In the genomic region with DNA sequence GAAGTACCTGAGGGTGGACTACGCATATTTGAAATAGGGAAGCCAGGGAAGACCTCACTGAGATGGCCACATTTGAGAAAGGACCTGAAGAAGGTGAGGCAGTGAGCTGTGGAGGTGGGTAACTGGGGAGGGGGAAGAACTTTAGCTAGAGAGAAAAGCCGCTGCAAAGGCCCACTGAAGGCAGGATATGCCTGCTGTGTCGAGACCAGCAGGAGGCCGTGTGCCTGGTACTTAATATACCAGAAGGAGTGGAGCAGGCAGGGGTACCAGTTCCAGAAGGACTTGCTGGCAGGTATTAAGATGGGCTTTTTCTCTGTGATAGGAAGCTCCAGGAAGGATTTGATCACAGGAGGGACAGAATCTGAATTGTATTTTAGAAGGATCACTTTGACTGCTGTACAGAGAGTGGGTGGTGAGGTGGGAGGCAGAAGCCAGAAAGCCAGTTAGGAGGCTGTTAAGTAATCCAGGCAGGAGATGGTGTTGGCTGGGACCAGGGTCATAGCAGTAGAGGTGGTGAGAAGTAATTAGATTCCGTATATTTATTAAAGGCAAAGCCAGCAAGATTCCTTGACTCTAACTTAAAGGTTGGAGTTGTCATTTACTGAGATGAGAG, we compare ENCODE assay signal across 23 cellular contexts. TPM values are rescaled to one million over a fixed set of nuclear protein-coding genes. Genes with fewer than 3 reads are reported as not detected.
A peak's percentile ranks its signal among the peaks of the same experiment; 100 is the strongest.
DNase-seq lines count a peak whose midpoint lies in the region; ATAC-seq and TF ChIP-seq lines count a peak whose summit lies in the region.
"Had no signal": no experiment of that assay in that cellular context is flagged by ENCODE, and none has a peak within 500 bp of the region (broad histone marks: within the 10 kb centered on the region; RNA-seq: fewer than 3 reads in every experiment).

No MANE protein-coding gene starts in this region.

- H3K9me3 ChIP-seq in IMR-90 (ENCODE audit: control insufficient read depth, insufficient read depth, low read length) (no peaks in the 10 kb centered on the region), smooth muscle cell (replicated peaks; ENCODE audit: low read depth) (no peaks in the 10 kb centered on the region)
- H3K9me3 ChIP-seq: A549, upper lobe of right lung had no signal

- H2BK120ac ChIP-seq in IMR-90 (ENCODE audit: low read depth, low read length): no peak overlapping the region

- no peak for TF ChIP-seq RAD21 in IMR-90 (IDR thresholded peaks at IDR 0.05; ENCODE audit: low read length)

- peaks cover 51% of the 10 kb centered on the region for H3K4me1 Mint-ChIP-seq in activated naive CD4-positive, alpha-beta T cell treated with anti-CD3 and anti-CD28 coated beads, Interleukin-2, amount 50 U/mL, for 24 hours
- peaks cover 16% of the 10 kb centered on the region for H3K4me1 Mint-ChIP-seq in activated naive CD4-positive, alpha-beta T cell treated with anti-CD3 and anti-CD28 coated beads for 36 hours (ENCODE audit: low read depth)
- peaks cover 59% of the 10 kb centered on the region for H3K4me1 Mint-ChIP-seq in Calu3 (ENCODE audit: low read depth, unreplicated experiment)

- dilution Hi-C loops in IMR-90 (cut with HindIII; ENCODE audit: low sequenced_read_pairs, unreplicated experiment): no loop called here

- no peak overlapping the region for H2BK20ac ChIP-seq in IMR-90 (ENCODE audit: low read depth, low read length)

- ATAC-seq in IMR-90 (ENCODE audit: low read depth): no peak
- ATAC-seq in HG03175 (IDR thresholded peaks at IDR 0.05; ENCODE audit: unreplicated experiment): no peak
- ATAC-seq in GM19324 (IDR thresholded peaks at IDR 0.05; ENCODE audit: low FRiP score, unreplicated experiment): no peak
- ATAC-seq: A549, left colon, Panc1, upper lobe of right lung had no signal

- no TSS peak for BruUV-seq in IMR-90 (replicated peaks; lab: Mats Ljungman, UMichigan)
- no TSS peak for BruUV-seq in Calu3 (replicated peaks; lab: Mats Ljungman, UMichigan)

- H3K9me1 ChIP-seq in IMR-90 (ENCODE audit: insufficient read depth, low read length): peaks cover 39% of the 10 kb centered on the region

- TF ChIP-seq POLR2A in IMR-90 (IDR thresholded peaks at IDR 0.05; ENCODE audit: low read depth, low read length): no peak

- peak overlapping the region; percentile 63 for H3K27ac Mint-ChIP-seq in activated naive CD4-positive, alpha-beta T cell treated with anti-CD3 and anti-CD28 coated beads, Interleukin-2, amount 50 U/mL, for 24 hours
- H3K27ac Mint-ChIP-seq in activated naive CD4-positive, alpha-beta T cell treated with anti-CD3 and anti-CD28 coated beads for 36 hours: no peak overlapping the region
- no peak overlapping the region for H3K27ac Mint-ChIP-seq in Calu3 (ENCODE audit: unreplicated experiment)
- H3K27ac Mint-ChIP-seq: dendritic cell treated with granulocyte-macrophage colony-stimulating factor and Interleukin-4, amounts not matched to agents 40 ng/mL and 50 ng/mL, for 4 days had no signal

- 0 out of 2 replicates have a peak overlapping the region, but pooled peaks have one; percentile 13 for H2AK5ac ChIP-seq in IMR-90 (ENCODE audit: low read depth, low read length)

- no peaks in the 10 kb centered on the region for H3K27me3 Mint-ChIP-seq in activated naive CD4-positive, alpha-beta T cell treated with anti-CD3 and anti-CD28 coated beads, Interleukin-2, amount 50 U/mL, for 24 hours
- H3K27me3 Mint-ChIP-seq in activated naive CD4-positive, alpha-beta T cell treated with anti-CD3 and anti-CD28 coated beads for 36 hours (ENCODE audit: low read depth): no peaks in the 10 kb centered on the region
- no peaks in the 10 kb centered on the region for H3K27me3 Mint-ChIP-seq in Calu3 (ENCODE audit: unreplicated experiment)

- no peak for DNase-seq in activated naive CD4-positive, alpha-beta T cell treated with anti-CD3 and anti-CD28 coated beads for 36 hours
- DNase-seq in IMR-90 (no peak), epithelial cell of prostate (ENCODE audit: low read depth, low spot score) (no peak), smooth muscle cell (lab: John Stamatoyannopoulos, UW; ENCODE audit: unreplicated experiment) (no peak), Calu3 (no peak)
- DNase-seq: activated naive CD4-positive, alpha-beta T cell; KBM-7; left colon; mesenchymal stem cell; MM.1S; NCI-H1436 treated with DMSO at 0.1 percent for 48 hours; NCI-H510A; NK-92 treated with Interleukin-12 subunit alpha and Interleukin-12 subunit beta, amount 100 ng/mL, for 24 hours; SIG-M5; SW 1271; upper lobe of right lung had no signal

- H3K4me1 ChIP-seq in IMR-90 (ENCODE audit: control insufficient read depth, insufficient read depth, low read length) (peaks cover 29% of the 10 kb centered on the region), smooth muscle cell (ENCODE audit: low read depth) (no peaks in the 10 kb centered on the region)

- no peaks in the 10 kb centered on the region for H3F3A ChIP-seq in smooth muscle cell (ENCODE audit: low read depth)

- peaks cover 17% of the 10 kb centered on the region for H4K20me1 ChIP-seq in IMR-90 (ENCODE audit: insufficient read depth, low read length)
- H4K20me1 ChIP-seq in smooth muscle cell (ENCODE audit: low read depth): peaks cover 50% of the 10 kb centered on the region

- H3K4ac ChIP-seq in IMR-90 (ENCODE audit: low read depth, low read length): no peak overlapping the region

- no peaks in the 10 kb centered on the region for H3K9me3 Mint-ChIP-seq in activated naive CD4-positive, alpha-beta T cell treated with anti-CD3 and anti-CD28 coated beads, Interleukin-2, amount 50 U/mL, for 24 hours
- H3K9me3 Mint-ChIP-seq in activated naive CD4-positive, alpha-beta T cell treated with anti-CD3 and anti-CD28 coated beads for 36 hours: no peaks in the 10 kb centered on the region
- no peaks in the 10 kb centered on the region for H3K9me3 Mint-ChIP-seq in Calu3 (ENCODE audit: low read depth, unreplicated experiment)
- H3K9me3 Mint-ChIP-seq: dendritic cell treated with granulocyte-macrophage colony-stimulating factor and Interleukin-4, amounts not matched to agents 40 ng/mL and 50 ng/mL, for 4 days had no signal

- H3K4me2 ChIP-seq in IMR-90 (ENCODE audit: low read depth, low read length) (no peak overlapping the region), smooth muscle cell (peak overlapping the region; percentile 65)
- H3K4me2 ChIP-seq: A549 had no signal

- intact Hi-C loops in activated naive CD4-positive, alpha-beta T cell treated with anti-CD3 and anti-CD28 coated beads for 36 hours (cut with micrococcal nuclease): no loop called here
- intact Hi-C loops in IMR-90 (cut with micrococcal nuclease) (no loop called here), Calu3 (cut with micrococcal nuclease; ENCODE audit: unreplicated experiment) (no loop called here)

- H3K18ac ChIP-seq in IMR-90 (ENCODE audit: low read depth, low read length): no peak overlapping the region

- no peak overlapping the region for H3K27ac ChIP-seq in IMR-90 (ENCODE audit: insufficient read depth, low read length)
- peak overlapping the region; percentile 100 for H3K27ac ChIP-seq in epithelial cell of prostate
- peak overlapping the region; percentile 57 for H3K27ac ChIP-seq in smooth muscle cell (ENCODE audit: low read depth)
- H3K27ac ChIP-seq: A549, upper lobe of right lung had no signal

- POLR2A ChIA-PET in IMR-90 (lab: Charles Lee; ENCODE audit: unreplicated experiment): no interaction called here

- no peaks in the 10 kb centered on the region for H3K79me2 ChIP-seq in smooth muscle cell (ENCODE audit: low read depth)

- H3K36me3 Mint-ChIP-seq in activated naive CD4-positive, alpha-beta T cell treated with anti-CD3 and anti-CD28 coated beads, Interleukin-2, amount 50 U/mL, for 24 hours: peaks cover 4% of the 10 kb centered on the region
- peaks cover 1% of the 10 kb centered on the region for H3K36me3 Mint-ChIP-seq in activated naive CD4-positive, alpha-beta T cell treated with anti-CD3 and anti-CD28 coated beads for 36 hours (ENCODE audit: low read depth)
- H3K36me3 Mint-ChIP-seq in Calu3 (ENCODE audit: insufficient read depth, unreplicated experiment): peaks cover 9% of the 10 kb centered on the region

- H2BK5ac ChIP-seq in IMR-90 (ENCODE audit: low read depth, low read length, poor library complexity, severe bottlenecking): no peak overlapping the region

- H3K4me3 ChIP-seq in IMR-90 (ENCODE audit: insufficient read depth, low read depth, low read length): no peak overlapping the region
- no peak overlapping the region for H3K4me3 ChIP-seq in smooth muscle cell
- H3K4me3 ChIP-seq: A549, cardiac muscle cell, upper lobe of right lung had no signal

- H4K91ac ChIP-seq in IMR-90 (ENCODE audit: insufficient read depth, low read depth, low read length): no peak overlapping the region

- TF ChIP-seq CTCF in IMR-90 (conservative IDR thresholded peaks at IDR 0.05; ENCODE audit: low read depth, low read length) (no peak), smooth muscle cell (IDR thresholded peaks at IDR 0.05; ENCODE audit: borderline replicate concordance, insufficient read depth, poor library complexity, severe bottlenecking) (no peak), Calu3 (IDR thresholded peaks at IDR 0.05; ENCODE audit: unreplicated experiment) (no peak)

- peaks cover 57 to 88% of the 10 kb centered on the region in 2 experiments for H3K79me1 ChIP-seq in IMR-90 (ENCODE audit: low read depth in 1 of 2, low read length in 2 of 2)

- H3K14ac ChIP-seq in IMR-90 (replicated peaks; ENCODE audit: low read depth, low read length): 0 out of 2 replicates have a peak overlapping the region, but pooled peaks have one; percentile 55

- CTCF ChIA-PET in activated naive CD4-positive, alpha-beta T cell treated with anti-CD3 and anti-CD28 coated beads for 36 hours (lab: Charles Lee): no interaction called here
- CTCF ChIA-PET in IMR-90 (lab: Yijun Ruan, JAX) (no interaction called here), Calu3 (lab: Charles Lee) (interaction anchor here (0.7 kb wide), 1 partner anchor 10 kb away, joined by 3 read pairs; no protein-coding TSS in a partner anchor)

- 100% methylated on average over 1 of the region's 5 CpGs; no CpG with 5 or more reads in 1 of the 2 experiments for WGBS in IMR-90 (ENCODE audit: extremely low coverage in 2 of 2, insufficient read length in 1 of 2), 2 experiments
- 95% methylated on average over 5 of the region's 5 CpGs for WGBS in smooth muscle cell (ENCODE audit: low lambda C conversion rate)

- H3K36me3 ChIP-seq in IMR-90 (ENCODE audit: control insufficient read depth, insufficient read depth, low read length) (peaks cover 5% of the 10 kb centered on the region), smooth muscle cell (ENCODE audit: low read depth) (no peaks in the 10 kb centered on the region)
- H3K36me3 ChIP-seq: cardiac muscle cell, upper lobe of right lung had no signal

- H2AFZ ChIP-seq in IMR-90 (replicated peaks; ENCODE audit: low read length, poor library complexity) (no peak overlapping the region), smooth muscle cell (ENCODE audit: low read depth) (no peak overlapping the region)

- no peak overlapping the region for H3K23ac ChIP-seq in IMR-90 (ENCODE audit: low read depth, low read length)

- H4K5ac ChIP-seq in IMR-90 (ENCODE audit: low read depth, low read length): no peak overlapping the region

- no peak overlapping the region for H3K4me3 Mint-ChIP-seq in activated naive CD4-positive, alpha-beta T cell treated with anti-CD3 and anti-CD28 coated beads, Interleukin-2, amount 50 U/mL, for 24 hours
- H3K4me3 Mint-ChIP-seq in activated naive CD4-positive, alpha-beta T cell treated with anti-CD3 and anti-CD28 coated beads for 36 hours: no peak overlapping the region
- no peak overlapping the region for H3K4me3 Mint-ChIP-seq in Calu3 (ENCODE audit: low read depth, unreplicated experiment)
- H3K4me3 Mint-ChIP-seq: dendritic cell treated with granulocyte-macrophage colony-stimulating factor and Interleukin-4, amounts not matched to agents 40 ng/mL and 50 ng/mL, for 4 days had no signal

- H3K9ac ChIP-seq in IMR-90 (ENCODE audit: low read depth, low read length) (no peak overlapping the region), smooth muscle cell (ENCODE audit: low read depth) (peak overlapping the region; percentile 27)

- H3K27me3 ChIP-seq in IMR-90 (ENCODE audit: control insufficient read depth, insufficient read depth, low read length) (no peaks in the 10 kb centered on the region), smooth muscle cell (ENCODE audit: low read depth) (no peaks in the 10 kb centered on the region)
- H3K27me3 ChIP-seq: cardiac muscle cell, upper lobe of right lung had no signal

- H3K56ac ChIP-seq in IMR-90 (ENCODE audit: extremely low read depth, insufficient read depth, low read length): no peak overlapping the region

- H2AK9ac ChIP-seq in IMR-90 (replicated peaks; ENCODE audit: low read depth, low read length, poor library complexity): peak overlapping the region; percentile 79

- in situ Hi-C loops in IMR-90 (cut with MboI; ENCODE audit: low sequenced_read_pairs): no loop called here

- no peak overlapping the region for H2BK15ac ChIP-seq in IMR-90 (ENCODE audit: low read depth, low read length)

- no peak overlapping the region for H4K8ac ChIP-seq in IMR-90 (ENCODE audit: low read depth in 2 of 2, low read length in 2 of 2)

RNA-seq across cellular contexts. Expression of gene FANCE, which starts 54.2 kb away (rescaled TPM):
- total RNA-seq in activated naive CD4-positive, alpha-beta T cell treated with anti-CD3 and anti-CD28 coated beads for 36 hours: 10 to 100 TPM; 16.3 TPM
- total RNA-seq in IMR-90 (2012; rRNA removed) (7.5 and 9.1 TPM in 2 replicates), smooth muscle cell (2.3 and 3.6 TPM in 2 replicates), Calu3 (2022) (10.4 and 10.9 TPM in 2 replicates)
- polyA plus RNA-seq in IMR-90 (2012; rRNA removed) (6.8 and 7.1 TPM in 2 replicates), smooth muscle cell (5.6 and 7.3 TPM in 2 replicates)
- 4.5 and 6.8 TPM in 2 replicates for polyA plus RNA-seq in IMR-90 (2012; cell fraction: cytosol; rRNA removed)
- 5.0 and 6.6 TPM in 2 replicates for polyA plus RNA-seq in IMR-90 (2012; cell fraction: nucleus; rRNA removed; ENCODE audit: low replicate concordance)

RNA-seq across cellular contexts. Expression of gene PPARD, which starts 55.6 kb away (rescaled TPM):
- total RNA-seq in activated naive CD4-positive, alpha-beta T cell treated with anti-CD3 and anti-CD28 coated beads for 36 hours: 10 to 100 TPM; 10.8 to 11.2 TPM
- 10.0 and 10.4 TPM in 2 replicates for total RNA-seq in IMR-90 (2012; rRNA removed)
- polyA plus RNA-seq in IMR-90 (2012; rRNA removed): 69.0 and 78.3 TPM in 2 replicates
- polyA plus RNA-seq in IMR-90 (2012; cell fraction: cytosol; rRNA removed): 29.4 and 63.1 TPM in 2 replicates
- polyA plus RNA-seq in IMR-90 (2012; cell fraction: nucleus; rRNA removed; ENCODE audit: low replicate concordance): 86.7 and 158 TPM in 2 replicates
- 8.2 and 10.6 TPM in 2 replicates for total RNA-seq in smooth muscle cell
- polyA plus RNA-seq in smooth muscle cell: 25.7 and 31.1 TPM in 2 replicates
- 26.2 and 26.8 TPM in 2 replicates for total RNA-seq in Calu3 (2022)
